In genomic region chr22:38504731-38505594, GRCh38 we compare ENCODE assay signal across 1 cellular context.
A peak's percentile ranks its signal among the peaks of the same experiment; 100 is the strongest.
TF ChIP-seq lines count a peak whose summit lies in the region.

No MANE protein-coding gene starts in this region.

TF ChIP-seq in HEK293, 187 proteins besides CTCF, POLR2A, EP300 and RAD21 (continued from another document and continues in another):
- no peak for TF ChIP-seq BCL6B (tag by site-specific recombination; IDR thresholded peaks at IDR 0.05)
- no peak for TF ChIP-seq ZNF354C (tag by site-specific recombination; IDR thresholded peaks at IDR 0.05; ENCODE audit: borderline replicate concordance, low read depth)
- TF ChIP-seq ZBTB17 (tag by site-specific recombination; IDR thresholded peaks at IDR 0.05): peak; percentile 58
- no peak for TF ChIP-seq ZNF23 (tag by site-specific recombination; IDR thresholded peaks at IDR 0.05; ENCODE audit: borderline replicate concordance)
- no peak for TF ChIP-seq ZNF785 (tag by site-specific recombination; IDR thresholded peaks at IDR 0.05)
- TF ChIP-seq ZNF19 (tag by site-specific recombination; IDR thresholded peaks at IDR 0.05; ENCODE audit: low read depth): no peak
- TF ChIP-seq ZNF157 (tag by site-specific recombination; IDR thresholded peaks at IDR 0.05): no peak
- TF ChIP-seq ZNF426 (tag by site-specific recombination; IDR thresholded peaks at IDR 0.05): no peak
- TF ChIP-seq, protein P1, sequence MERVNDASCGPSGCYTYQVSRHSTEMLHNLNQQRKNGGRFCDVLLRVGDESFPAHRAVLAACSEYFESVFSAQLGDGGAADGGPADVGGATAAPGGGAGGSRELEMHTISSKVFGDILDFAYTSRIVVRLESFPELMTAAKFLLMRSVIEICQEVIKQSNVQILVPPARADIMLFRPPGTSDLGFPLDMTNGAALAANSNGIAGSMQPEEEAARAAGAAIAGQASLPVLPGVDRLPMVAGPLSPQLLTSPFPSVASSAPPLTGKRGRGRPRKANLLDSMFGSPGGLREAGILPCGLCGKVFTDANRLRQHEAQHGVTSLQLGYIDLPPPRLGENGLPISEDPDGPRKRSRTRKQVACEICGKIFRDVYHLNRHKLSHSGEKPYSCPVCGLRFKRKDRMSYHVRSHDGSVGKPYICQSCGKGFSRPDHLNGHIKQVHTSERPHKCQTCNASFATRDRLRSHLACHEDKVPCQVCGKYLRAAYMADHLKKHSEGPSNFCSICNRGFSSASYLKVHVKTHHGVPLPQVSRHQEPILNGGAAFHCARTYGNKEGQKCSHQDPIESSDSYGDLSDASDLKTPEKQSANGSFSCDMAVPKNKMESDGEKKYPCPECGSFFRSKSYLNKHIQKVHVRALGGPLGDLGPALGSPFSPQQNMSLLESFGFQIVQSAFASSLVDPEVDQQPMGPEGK (tag by site-specific recombination; IDR thresholded peaks at IDR 0.05): peak; percentile 94
- TF ChIP-seq ZNF138 (tag by site-specific recombination; IDR thresholded peaks at IDR 0.05; ENCODE audit: borderline replicate concordance): no peak
- TF ChIP-seq ZNF530 (tag by site-specific recombination; IDR thresholded peaks at IDR 0.05; ENCODE audit: low read depth): no peak
- TF ChIP-seq ZNF518A (tag by site-specific recombination; conservative IDR thresholded peaks at IDR 0.05; ENCODE audit: low read depth): no peak
- no peak for TF ChIP-seq GFI1B (tag by site-specific recombination; IDR thresholded peaks at IDR 0.05)
- no peak for TF ChIP-seq ZNF132 (tag by site-specific recombination; IDR thresholded peaks at IDR 0.05; ENCODE audit: borderline replicate concordance)
- no peak for TF ChIP-seq ZNF677 (tag by site-specific recombination; IDR thresholded peaks at IDR 0.05)
- TF ChIP-seq IKZF3 (tag by site-specific recombination; IDR thresholded peaks at IDR 0.05): no peak
- TF ChIP-seq ZNF175 (tag by site-specific recombination; IDR thresholded peaks at IDR 0.05): no peak
- TF ChIP-seq ZNF211 (tag by site-specific recombination; IDR thresholded peaks at IDR 0.05; ENCODE audit: low read depth): no peak
- peak; percentile 70; the same call in 1 of the 2 replicates for TF ChIP-seq YY1 (tag by site-specific recombination; IDR thresholded peaks at IDR 0.05)
- no peak for TF ChIP-seq ZFP3 (tag by site-specific recombination; IDR thresholded peaks at IDR 0.05; ENCODE audit: low read depth)
- TF ChIP-seq SP2 (tag by site-specific recombination; IDR thresholded peaks at IDR 0.05): no peak
- TF ChIP-seq ZFHX2 (tag by site-specific recombination; conservative IDR thresholded peaks at IDR 0.05): no peak
- TF ChIP-seq OSR2 (tag by site-specific recombination; IDR thresholded peaks at IDR 0.05): no peak
- TF ChIP-seq KLF9 (tag by site-specific recombination; IDR thresholded peaks at IDR 0.05; ENCODE audit: low read depth): no peak
- TF ChIP-seq, protein P2, sequence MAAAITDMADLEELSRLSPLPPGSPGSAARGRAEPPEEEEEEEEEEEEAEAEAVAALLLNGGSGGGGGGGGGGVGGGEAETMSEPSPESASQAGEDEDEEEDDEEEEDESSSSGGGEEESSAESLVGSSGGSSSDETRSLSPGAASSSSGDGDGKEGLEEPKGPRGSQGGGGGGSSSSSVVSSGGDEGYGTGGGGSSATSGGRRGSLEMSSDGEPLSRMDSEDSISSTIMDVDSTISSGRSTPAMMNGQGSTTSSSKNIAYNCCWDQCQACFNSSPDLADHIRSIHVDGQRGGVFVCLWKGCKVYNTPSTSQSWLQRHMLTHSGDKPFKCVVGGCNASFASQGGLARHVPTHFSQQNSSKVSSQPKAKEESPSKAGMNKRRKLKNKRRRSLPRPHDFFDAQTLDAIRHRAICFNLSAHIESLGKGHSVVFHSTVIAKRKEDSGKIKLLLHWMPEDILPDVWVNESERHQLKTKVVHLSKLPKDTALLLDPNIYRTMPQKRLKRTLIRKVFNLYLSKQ (tag by site-specific recombination; IDR thresholded peaks at IDR 0.05; ENCODE audit: borderline replicate concordance): no peak
- no peak for TF ChIP-seq ZNF544 (tag by site-specific recombination; IDR thresholded peaks at IDR 0.05)
- TF ChIP-seq ZNF629 (tag by site-specific recombination; IDR thresholded peaks at IDR 0.05): peak; percentile 82
- no peak for TF ChIP-seq ZNF777 (tag by site-specific recombination; IDR thresholded peaks at IDR 0.05; ENCODE audit: borderline replicate concordance)
- no peak for TF ChIP-seq ZNF560 (tag by site-specific recombination; IDR thresholded peaks at IDR 0.05; ENCODE audit: borderline replicate concordance)
- no peak for TF ChIP-seq ZNF18 (tag by site-specific recombination; IDR thresholded peaks at IDR 0.05)
- TF ChIP-seq ZFP69B (tag by site-specific recombination; IDR thresholded peaks at IDR 0.05): no peak
- TF ChIP-seq, protein P3, sequence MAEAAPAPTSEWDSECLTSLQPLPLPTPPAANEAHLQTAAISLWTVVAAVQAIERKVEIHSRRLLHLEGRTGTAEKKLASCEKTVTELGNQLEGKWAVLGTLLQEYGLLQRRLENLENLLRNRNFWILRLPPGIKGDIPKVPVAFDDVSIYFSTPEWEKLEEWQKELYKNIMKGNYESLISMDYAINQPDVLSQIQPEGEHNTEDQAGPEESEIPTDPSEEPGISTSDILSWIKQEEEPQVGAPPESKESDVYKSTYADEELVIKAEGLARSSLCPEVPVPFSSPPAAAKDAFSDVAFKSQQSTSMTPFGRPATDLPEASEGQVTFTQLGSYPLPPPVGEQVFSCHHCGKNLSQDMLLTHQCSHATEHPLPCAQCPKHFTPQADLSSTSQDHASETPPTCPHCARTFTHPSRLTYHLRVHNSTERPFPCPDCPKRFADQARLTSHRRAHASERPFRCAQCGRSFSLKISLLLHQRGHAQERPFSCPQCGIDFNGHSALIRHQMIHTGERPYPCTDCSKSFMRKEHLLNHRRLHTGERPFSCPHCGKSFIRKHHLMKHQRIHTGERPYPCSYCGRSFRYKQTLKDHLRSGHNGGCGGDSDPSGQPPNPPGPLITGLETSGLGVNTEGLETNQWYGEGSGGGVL (tag by site-specific recombination; IDR thresholded peaks at IDR 0.05): peak; percentile 42; the same call in 1 of the 2 replicates
- peak; percentile 70; the same call in 1 of the 2 replicates for TF ChIP-seq ZNF792 (tag by site-specific recombination; IDR thresholded peaks at IDR 0.05)
- TF ChIP-seq ZNF830 (tag by site-specific recombination; IDR thresholded peaks at IDR 0.05; ENCODE audit: low read depth): no peak
- no peak for TF ChIP-seq RBAK (tag by site-specific recombination; IDR thresholded peaks at IDR 0.05)
- TF ChIP-seq ZNF837 (tag by site-specific recombination; IDR thresholded peaks at IDR 0.05): no peak
- TF ChIP-seq, protein P4, sequence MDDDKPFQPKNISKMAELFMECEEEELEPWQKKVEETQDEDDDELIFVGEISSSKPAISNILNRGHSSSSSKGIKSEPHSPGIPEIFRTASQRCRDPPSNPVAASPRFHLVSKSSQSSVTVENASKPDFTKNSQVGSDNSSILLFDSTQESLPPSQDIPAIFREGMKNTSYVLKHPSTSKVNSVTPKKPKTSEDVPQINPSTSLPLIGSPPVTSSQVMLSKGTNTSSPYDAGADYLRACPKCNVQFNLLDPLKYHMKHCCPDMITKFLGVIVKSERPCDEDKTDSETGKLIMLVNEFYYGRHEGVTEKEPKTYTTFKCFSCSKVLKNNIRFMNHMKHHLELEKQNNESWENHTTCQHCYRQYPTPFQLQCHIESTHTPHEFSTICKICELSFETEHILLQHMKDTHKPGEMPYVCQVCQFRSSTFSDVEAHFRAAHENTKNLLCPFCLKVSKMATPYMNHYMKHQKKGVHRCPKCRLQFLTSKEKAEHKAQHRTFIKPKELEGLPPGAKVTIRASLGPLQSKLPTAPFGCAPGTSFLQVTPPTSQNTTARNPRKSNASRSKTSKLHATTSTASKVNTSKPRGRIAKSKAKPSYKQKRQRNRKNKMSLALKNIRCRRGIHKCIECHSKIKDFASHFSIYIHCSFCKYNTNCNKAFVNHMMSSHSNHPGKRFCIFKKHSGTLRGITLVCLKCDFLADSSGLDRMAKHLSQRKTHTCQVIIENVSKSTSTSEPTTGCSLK (tag by site-specific recombination; IDR thresholded peaks at IDR 0.05): no peak
- peak; percentile 30; the same call in 1 of the 2 replicates for TF ChIP-seq PRDM4 (tag by site-specific recombination; IDR thresholded peaks at IDR 0.05)
- peak; percentile 33; the same call in 1 of the 2 replicates for TF ChIP-seq ZNF561 (tag by site-specific recombination; IDR thresholded peaks at IDR 0.05; ENCODE audit: borderline replicate concordance)
- no peak for TF ChIP-seq ZNF623 (tag by site-specific recombination; IDR thresholded peaks at IDR 0.05)
- no peak for TF ChIP-seq ZNF48 (tag by site-specific recombination; IDR thresholded peaks at IDR 0.05)
- TF ChIP-seq ZNF169 (tag by site-specific recombination; IDR thresholded peaks at IDR 0.05): no peak
- no peak for TF ChIP-seq ZNF596 (tag by site-specific recombination; IDR thresholded peaks at IDR 0.05)
- TF ChIP-seq ZNF146 (tag by site-specific recombination; IDR thresholded peaks at IDR 0.05): no peak
